In genomic region chr3:140948460-140949249, GRCh38 we compare ENCODE assay signal across 22 cellular contexts.
"Had no signal": no experiment of that assay in that cellular context is flagged by ENCODE, and none has a peak within 500 bp of the region (broad histone marks: within the 10 kb centered on the region; RNA-seq: fewer than 3 reads in every experiment).

No MANE protein-coding gene starts in this region.

- H3K27ac Mint-ChIP-seq: activated CD4-positive, alpha-beta memory T cell treated with anti-CD3 and anti-CD28 coated beads for 36 hours; activated CD4-positive, alpha-beta T cell treated with anti-CD3 and anti-CD28 coated beads, Interleukin-2, amount 10 ng/mL, durations not matched to agents 24 days and 14 days; activated naive CD4-positive, alpha-beta T cell treated with anti-CD3 and anti-CD28 coated beads, Interleukin-2, amount 10 ng/mL, durations not matched to agents 7 days and 5 days; activated naive CD8-positive, alpha-beta T cell treated with anti-CD3 and anti-CD28 coated beads, Interleukin-2, amount 10 ng/mL, durations not matched to agents 7 days and 5 days; brain had no signal

- DNase-seq: activated CD4-positive, alpha-beta memory T cell treated with anti-CD3 and anti-CD28 coated beads for 36 hours; activated CD4-positive, alpha-beta T cell treated with anti-CD3 and anti-CD28 coated beads, Interleukin-2, amount 10 ng/mL, durations not matched to agents 24 days and 14 days; activated CD4-positive, CD25-positive, alpha-beta regulatory T cell treated with anti-CD3 and anti-CD28 coated beads, Interleukin-2, amount 50 U/mL, for 72 hours; activated CD8-positive, alpha-beta memory T cell treated with anti-CD3 and anti-CD28 coated beads, Interleukin-2, amount 50 U/mL, for 4 hours; activated gamma-delta T cell; activated naive CD4-positive, alpha-beta T cell treated with anti-CD3 and anti-CD28 coated beads, Interleukin-2, amount 10 ng/mL, durations not matched to agents 7 days and 5 days; activated naive CD8-positive, alpha-beta T cell treated with anti-CD3 and anti-CD28 coated beads, Interleukin-2, amount 10 ng/mL, durations not matched to agents 7 days and 5 days; activated T-cell treated with anti-CD3 and anti-CD28 coated beads, Interleukin-2, amount 50 U/mL, for 1 hour; cerebellar nuclear complex; colonic mucosa; effector CD8-positive, alpha-beta T cell; glutamatergic neuron; left ventricle myocardium inferior; occipital lobe; right cardiac atrium; stimulated activated naive CD4-positive, alpha-beta T cell; transverse colon had no signal

- H3K27me3 ChIP-seq: ascending aorta, cardiac muscle cell, colonic mucosa, spleen, transverse colon had no signal

- H3K27ac ChIP-seq: ascending aorta, cardiac muscle cell, colonic mucosa, left ventricle myocardium inferior, spleen, transverse colon had no signal

- H3K4me3 Mint-ChIP-seq: activated CD4-positive, alpha-beta memory T cell treated with anti-CD3 and anti-CD28 coated beads for 36 hours; activated CD4-positive, alpha-beta T cell treated with anti-CD3 and anti-CD28 coated beads, Interleukin-2, amount 10 ng/mL, durations not matched to agents 24 days and 14 days; activated naive CD4-positive, alpha-beta T cell treated with anti-CD3 and anti-CD28 coated beads, Interleukin-2, amount 10 ng/mL, durations not matched to agents 7 days and 5 days; activated naive CD8-positive, alpha-beta T cell treated with anti-CD3 and anti-CD28 coated beads, Interleukin-2, amount 10 ng/mL, durations not matched to agents 7 days and 5 days had no signal

- H3K27me3 Mint-ChIP-seq: activated CD4-positive, alpha-beta memory T cell treated with anti-CD3 and anti-CD28 coated beads for 36 hours; activated CD4-positive, alpha-beta T cell treated with anti-CD3 and anti-CD28 coated beads, Interleukin-2, amount 10 ng/mL, durations not matched to agents 24 days and 14 days; activated naive CD4-positive, alpha-beta T cell treated with anti-CD3 and anti-CD28 coated beads, Interleukin-2, amount 10 ng/mL, durations not matched to agents 7 days and 5 days; activated naive CD8-positive, alpha-beta T cell treated with anti-CD3 and anti-CD28 coated beads, Interleukin-2, amount 10 ng/mL, durations not matched to agents 7 days and 5 days; brain had no signal

- H3K9me3 ChIP-seq: ascending aorta, colonic mucosa, left ventricle myocardium inferior, spleen, transverse colon had no signal

- H3K36me3 ChIP-seq: ascending aorta, colonic mucosa, left ventricle myocardium inferior, spleen, transverse colon had no signal

- H3K4me3 ChIP-seq: ascending aorta, cardiac muscle cell, colonic mucosa, left ventricle myocardium inferior, lung, spleen, transverse colon had no signal

- ATAC-seq: right cardiac atrium had no signal

- H3K9me3 Mint-ChIP-seq: activated CD4-positive, alpha-beta memory T cell treated with anti-CD3 and anti-CD28 coated beads for 36 hours; activated CD4-positive, alpha-beta T cell treated with anti-CD3 and anti-CD28 coated beads, Interleukin-2, amount 10 ng/mL, durations not matched to agents 24 days and 14 days; activated naive CD4-positive, alpha-beta T cell treated with anti-CD3 and anti-CD28 coated beads, Interleukin-2, amount 10 ng/mL, durations not matched to agents 7 days and 5 days; activated naive CD8-positive, alpha-beta T cell treated with anti-CD3 and anti-CD28 coated beads, Interleukin-2, amount 10 ng/mL, durations not matched to agents 7 days and 5 days; brain had no signal
